In the genomic region with DNA sequence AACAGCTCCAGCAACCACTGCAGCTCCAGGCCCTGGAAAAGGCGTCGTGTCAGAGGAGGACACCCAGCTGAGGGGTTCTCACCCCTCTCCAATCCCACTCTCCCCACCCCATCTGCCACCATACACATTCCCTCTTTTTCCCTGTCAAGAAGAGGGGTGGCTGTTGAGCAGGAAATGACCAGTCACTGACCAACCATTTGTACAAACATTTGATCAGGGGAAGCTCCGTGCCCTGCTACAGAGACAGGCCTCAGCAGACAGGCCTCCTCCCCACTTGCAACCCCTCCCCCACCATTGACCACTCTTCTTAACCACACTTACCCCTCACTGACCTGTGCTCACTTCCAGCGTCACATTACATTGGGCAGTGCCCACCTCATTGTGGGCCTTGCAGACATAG, we compare ENCODE assay signal across 12 cellular contexts. TPM values are rescaled to one million over a fixed set of nuclear protein-coding genes. Genes with fewer than 3 reads are reported as not detected.
"Had no signal": no experiment of that assay in that cellular context is flagged by ENCODE, and none has a peak within 500 bp of the region (broad histone marks: within the 10 kb centered on the region; RNA-seq: fewer than 3 reads in every experiment).

No MANE protein-coding gene starts in this region.

- DNase-seq: activated CD4-positive, alpha-beta memory T cell treated with anti-CD3 and anti-CD28 coated beads, Interleukin-2, amount 10 ng/mL, durations not matched to agents 7 days and 5 days; activated CD4-positive, alpha-beta T cell treated with anti-CD3 and anti-CD28 coated beads for 1 hour; activated gamma-delta T cell; activated T-cell treated with anti-CD3 and anti-CD28 coated beads, Interleukin-2, amount 50 U/mL, for 48 hours; amygdala; esophagus squamous epithelium; foreskin melanocyte; left ventricle myocardium superior; thyroid gland had no signal

- H3K9ac ChIP-seq: neural progenitor cell had no signal

- H2AFZ ChIP-seq: neural progenitor cell had no signal

- ATAC-seq: left ventricle myocardium superior had no signal

- H3K36me3 ChIP-seq: neural progenitor cell had no signal

- H3K9me3 ChIP-seq: esophagus squamous epithelium, thyroid gland had no signal

- H3K27me3 ChIP-seq: thyroid gland had no signal

- H3K27ac ChIP-seq: neural progenitor cell, skin epidermis had no signal

- H3K4me2 ChIP-seq: neural progenitor cell had no signal

- H3K4me3 ChIP-seq: esophagus squamous epithelium, neural progenitor cell, skin epidermis, thyroid gland had no signal

RNA-seq across cellular contexts. Expression of a gene that starts 2.3 kb away (rescaled TPM):
- total RNA-seq: myocyte had no signal

RNA-seq across cellular contexts. Expression of a gene that starts 14.6 kb away (rescaled TPM):
- total RNA-seq: myocyte had no signal
